44 cellular contexts compared by ENCODE assay signal in genomic region chr12:55330446-55330845, GRCh38. TPM values are rescaled to one million over a fixed set of nuclear protein-coding genes. Genes with fewer than 3 reads are reported as not detected.
"Had no signal": no experiment of that assay in that cellular context is flagged by ENCODE, and none has a peak within 500 bp of the region (broad histone marks: within the 10 kb centered on the region; RNA-seq: fewer than 3 reads in every experiment).

TSS of gene OR6C3 (plus strand) at chr12:55330746. CDS start at chr12:55331701, 955 bp downstream.

- H3K27me3 Mint-ChIP-seq: activated naive CD4-positive, alpha-beta T cell treated with anti-CD3 and anti-CD28 coated beads, Interleukin-2, amount 10 ng/mL, durations not matched to agents 7 days and 5 days had no signal

- H3K27ac ChIP-seq: adrenal gland, ascending aorta, body of pancreas, brain microvascular endothelial cell, breast epithelium, cardiac muscle cell had no signal

- DNase-seq: activated effector memory CD4-positive, alpha-beta T cell treated with anti-CD3 and anti-CD28 coated beads, Interleukin-2, amount 50 U/mL, for 16 hours; activated effector memory CD4-positive, alpha-beta T cell treated with Interleukin-2 at 50 U/mL for 16 hours; activated gamma-delta T cell; activated gamma-delta T cell treated with Interleukin-2 at 50 U/mL for 16 hours; activated naive CD4-positive, alpha-beta T cell; activated naive CD4-positive, alpha-beta T cell treated with anti-CD3 and anti-CD28 coated beads for 36 hours; activated naive CD4-positive, alpha-beta T cell treated with anti-CD3 and anti-CD28 coated beads, Interleukin-2, amount 10 ng/mL, durations not matched to agents 7 days and 5 days; activated naive CD4-positive, alpha-beta T cell treated with anti-CD3 and anti-CD28 coated beads, Interleukin-2, amount 50 U/mL, for 16 hours; activated naive CD4-positive, alpha-beta T cell treated with Interleukin-2 at 50 U/mL for 16 hours; activated naive CD8-positive, alpha-beta T cell treated with anti-CD3 and anti-CD28 coated beads for 36 hours; activated naive CD8-positive, alpha-beta T cell treated with anti-CD3 and anti-CD28 coated beads, Interleukin-2, amount 10 ng/mL, durations not matched to agents 7 days and 5 days; activated naive CD8-positive, alpha-beta T cell treated with anti-CD3 and anti-CD28 coated beads, Interleukin-2, amount 50 U/mL, for 24 hours; activated T-cell treated with anti-CD3 and anti-CD28 coated beads, Interleukin-2, amount 50 U/mL, for 1 hour; activated T-cell treated with anti-CD3 and anti-CD28 coated beads, Interleukin-2, amount 50 U/mL, for 24 hours; activated T-cell treated with anti-CD3 and anti-CD28 coated beads, Interleukin-2, amount 50 U/mL, for 4 hours; activated T-cell treated with anti-CD3 and anti-CD28 coated beads, Interleukin-2, amount 50 U/mL, for 48 hours; activated T-cell treated with anti-CD3 and anti-CD28 coated beads, Interleukin-2, amount 50 U/mL, for 72 hours; adrenal gland; amniotic stem cell; amygdala; anterior cingulate cortex; aorta; body of pancreas; brain microvascular endothelial cell; caudate nucleus; central memory CD4-positive, alpha-beta T cell; cerebellar nuclear complex had no signal

- H3K27me3 ChIP-seq: adrenal gland, ascending aorta, body of pancreas, brain microvascular endothelial cell, breast epithelium, cardiac muscle cell had no signal

- H3K4me1 ChIP-seq: adrenal gland, ascending aorta, body of pancreas, breast epithelium had no signal

- H3K4me3 Mint-ChIP-seq: activated naive CD4-positive, alpha-beta T cell treated with anti-CD3 and anti-CD28 coated beads for 36 hours; activated naive CD4-positive, alpha-beta T cell treated with anti-CD3 and anti-CD28 coated beads, Interleukin-2, amount 10 ng/mL, durations not matched to agents 7 days and 5 days; activated naive CD4-positive, alpha-beta T cell treated with anti-CD3 and anti-CD28 coated beads, Interleukin-2, amount 50 U/mL, for 24 hours; activated naive CD8-positive, alpha-beta T cell; activated naive CD8-positive, alpha-beta T cell treated with anti-CD3 and anti-CD28 coated beads for 36 hours; activated naive CD8-positive, alpha-beta T cell treated with anti-CD3 and anti-CD28 coated beads, Interleukin-2, amount 10 ng/mL, durations not matched to agents 7 days and 5 days; activated naive CD8-positive, alpha-beta T cell treated with anti-CD3 and anti-CD28 coated beads, Interleukin-2, amount 50 U/mL, for 24 hours; activated T-cell treated with anti-CD3 and anti-CD28 coated beads, Interleukin-2, amount 50 U/mL, for 24 hours; activated T-cell treated with anti-CD3 and anti-CD28 coated beads, Interleukin-2, amount 50 U/mL, for 4 hours; activated T-cell treated with anti-CD3 and anti-CD28 coated beads, Interleukin-2, amount 50 U/mL, for 72 hours; activated T-helper 1 cell treated with anti-CD3 and anti-CD28 coated beads, Interleukin-12 subunit alpha, Interleukin-12 subunit beta, Interleukin-2, Interleukin-4 antibody, amounts not matched to agents 30 ng/mL and 10 ng/mL and 1 ng/mL, durations not matched to agents 14 hours and 24 hours and 36 hours; activated T-helper 17 cell treated with anti-CD3 and anti-CD28 coated beads, Interleukin-2, amount 50 U/mL, for 72 hours; brain; central memory CD8-positive, alpha-beta T cell had no signal

- H3K4me1 Mint-ChIP-seq: activated naive CD4-positive, alpha-beta T cell treated with anti-CD3 and anti-CD28 coated beads, Interleukin-2, amount 10 ng/mL, durations not matched to agents 7 days and 5 days; activated naive CD4-positive, alpha-beta T cell treated with anti-CD3 and anti-CD28 coated beads, Interleukin-2, amount 50 U/mL, for 24 hours; activated naive CD8-positive, alpha-beta T cell treated with anti-CD3 and anti-CD28 coated beads for 36 hours; activated naive CD8-positive, alpha-beta T cell treated with anti-CD3 and anti-CD28 coated beads, Interleukin-2, amount 10 ng/mL, durations not matched to agents 7 days and 5 days; activated naive CD8-positive, alpha-beta T cell treated with anti-CD3 and anti-CD28 coated beads, Interleukin-2, amount 50 U/mL, for 24 hours; activated T-helper 17 cell treated with anti-CD3 and anti-CD28 coated beads, Interleukin-2, amount 50 U/mL, for 72 hours; brain; central memory CD8-positive, alpha-beta T cell had no signal

- H3K36me3 Mint-ChIP-seq: activated naive CD4-positive, alpha-beta T cell treated with anti-CD3 and anti-CD28 coated beads, Interleukin-2, amount 10 ng/mL, durations not matched to agents 7 days and 5 days; activated naive CD4-positive, alpha-beta T cell treated with anti-CD3 and anti-CD28 coated beads, Interleukin-2, amount 50 U/mL, for 24 hours; activated naive CD4-positive, alpha-beta T cell treated with anti-CD3 and anti-CD28 coated beads, Interleukin-2, amount 50 U/mL, for 72 hours; activated naive CD8-positive, alpha-beta T cell; activated naive CD8-positive, alpha-beta T cell treated with anti-CD3 and anti-CD28 coated beads for 36 hours; activated naive CD8-positive, alpha-beta T cell treated with anti-CD3 and anti-CD28 coated beads, Interleukin-2, amount 10 ng/mL, durations not matched to agents 7 days and 5 days; brain had no signal

- H3K27ac Mint-ChIP-seq: activated naive CD4-positive, alpha-beta T cell treated with anti-CD3 and anti-CD28 coated beads for 36 hours; activated naive CD4-positive, alpha-beta T cell treated with anti-CD3 and anti-CD28 coated beads, Interleukin-2, amount 10 ng/mL, durations not matched to agents 7 days and 5 days; activated naive CD4-positive, alpha-beta T cell treated with anti-CD3 and anti-CD28 coated beads, Interleukin-2, amount 50 U/mL, for 24 hours; activated naive CD4-positive, alpha-beta T cell treated with anti-CD3 and anti-CD28 coated beads, Interleukin-2, amount 50 U/mL, for 72 hours; activated naive CD8-positive, alpha-beta T cell; activated naive CD8-positive, alpha-beta T cell treated with anti-CD3 and anti-CD28 coated beads for 36 hours; activated naive CD8-positive, alpha-beta T cell treated with anti-CD3 and anti-CD28 coated beads, Interleukin-2, amount 10 ng/mL, durations not matched to agents 7 days and 5 days; activated naive CD8-positive, alpha-beta T cell treated with anti-CD3 and anti-CD28 coated beads, Interleukin-2, amount 50 U/mL, for 24 hours; activated T-cell treated with anti-CD3 and anti-CD28 coated beads, Interleukin-2, amount 50 U/mL, for 24 hours; activated T-cell treated with anti-CD3 and anti-CD28 coated beads, Interleukin-2, amount 50 U/mL, for 72 hours; activated T-helper 1 cell treated with anti-CD3 and anti-CD28 coated beads, Interleukin-12 subunit alpha, Interleukin-12 subunit beta, Interleukin-2, Interleukin-4 antibody, amounts not matched to agents 30 ng/mL and 10 ng/mL and 1 ng/mL, durations not matched to agents 14 hours and 24 hours and 36 hours; activated T-helper 17 cell treated with anti-CD3 and anti-CD28 coated beads, Interleukin-2, amount 50 U/mL, for 72 hours; activated T-helper 2 cell treated with anti-CD3 and anti-CD28 coated beads, Interferon-gamma antibody, Interleukin-2, Interleukin-4, amounts not matched to agents 10 μg/mL and 5 μg/mL and 100 μg/mL, durations not matched to agents 14 hours and 24 hours and 36 hours had no signal

- H3K4me3 ChIP-seq: adrenal gland, ascending aorta, body of pancreas, breast epithelium, cardiac muscle cell had no signal

- H3K9me3 ChIP-seq: adrenal gland, ascending aorta, body of pancreas, breast epithelium had no signal

- H3K9me3 Mint-ChIP-seq: activated naive CD4-positive, alpha-beta T cell treated with anti-CD3 and anti-CD28 coated beads for 36 hours; activated naive CD4-positive, alpha-beta T cell treated with anti-CD3 and anti-CD28 coated beads, Interleukin-2, amount 10 ng/mL, durations not matched to agents 7 days and 5 days; activated naive CD4-positive, alpha-beta T cell treated with anti-CD3 and anti-CD28 coated beads, Interleukin-2, amount 50 U/mL, for 24 hours; activated naive CD8-positive, alpha-beta T cell treated with anti-CD3 and anti-CD28 coated beads for 36 hours; activated naive CD8-positive, alpha-beta T cell treated with anti-CD3 and anti-CD28 coated beads, Interleukin-2, amount 10 ng/mL, durations not matched to agents 7 days and 5 days; activated naive CD8-positive, alpha-beta T cell treated with anti-CD3 and anti-CD28 coated beads, Interleukin-2, amount 50 U/mL, for 24 hours; activated T-cell treated with anti-CD3 and anti-CD28 coated beads, Interleukin-2, amount 50 U/mL, for 24 hours; activated T-cell treated with anti-CD3 and anti-CD28 coated beads, Interleukin-2, amount 50 U/mL, for 72 hours; activated T-helper 1 cell treated with anti-CD3 and anti-CD28 coated beads, Interleukin-12 subunit alpha, Interleukin-12 subunit beta, Interleukin-2, Interleukin-4 antibody, amounts not matched to agents 30 ng/mL and 10 ng/mL and 1 ng/mL, durations not matched to agents 14 hours and 24 hours and 36 hours; activated T-helper 17 cell treated with anti-CD3 and anti-CD28 coated beads, Interleukin-2, amount 50 U/mL, for 72 hours; activated T-helper 2 cell treated with anti-CD3 and anti-CD28 coated beads, Interferon-gamma antibody, Interleukin-2, Interleukin-4, amounts not matched to agents 10 μg/mL and 5 μg/mL and 100 μg/mL, durations not matched to agents 14 hours and 24 hours and 36 hours; brain; central memory CD8-positive, alpha-beta T cell had no signal

- H3K36me3 ChIP-seq: adrenal gland, ascending aorta, brain microvascular endothelial cell, breast epithelium, cardiac muscle cell had no signal

- ATAC-seq: activated naive CD4-positive, alpha-beta T cell treated with anti-CD3 and anti-CD28 coated beads, Interleukin-2, amount 50 U/mL, for 72 hours; activated naive CD8-positive, alpha-beta T cell treated with anti-CD3 and anti-CD28 coated beads, Interleukin-2, amount 50 U/mL, for 24 hours; activated T-cell treated with anti-CD3 and anti-CD28 coated beads, Interleukin-2, amount 50 U/mL, for 4 hours; activated T-cell treated with anti-CD3 and anti-CD28 coated beads, Interleukin-2, amount 50 U/mL, for 72 hours; activated T-helper 17 cell treated with anti-CD3 and anti-CD28 coated beads, Interleukin-2, amount 50 U/mL, for 72 hours; body of pancreas had no signal

RNA-seq across cellular contexts. Expression of gene OR6C3, which starts in this region (rescaled TPM):
- total RNA-seq: activated naive CD4-positive, alpha-beta T cell treated with anti-CD3 and anti-CD28 coated beads for 36 hours; activated naive CD4-positive, alpha-beta T cell treated with anti-CD3 and anti-CD28 coated beads, Interleukin-2, amount 50 U/mL, for 72 hours; activated naive CD8-positive, alpha-beta T cell treated with anti-CD3 and anti-CD28 coated beads for 36 hours; activated naive CD8-positive, alpha-beta T cell treated with anti-CD3 and anti-CD28 coated beads, Interleukin-2, amount 10 ng/mL, durations not matched to agents 7 days and 5 days; activated T-cell treated with anti-CD3 and anti-CD28 coated beads, Interleukin-2, amount 50 U/mL, for 4 hours; activated T-cell treated with anti-CD3 and anti-CD28 coated beads, Interleukin-2, amount 50 U/mL, for 72 hours; activated T-helper 1 cell treated with anti-CD3 and anti-CD28 coated beads, Interleukin-12 subunit alpha, Interleukin-12 subunit beta, Interleukin-2, Interleukin-4 antibody, amounts not matched to agents 30 ng/mL and 10 ng/mL and 1 ng/mL, durations not matched to agents 14 hours and 24 hours and 36 hours; activated T-helper 17 cell treated with anti-CD3 and anti-CD28 coated beads, Interleukin-2, amount 50 U/mL, for 72 hours; activated T-helper 2 cell treated with anti-CD3 and anti-CD28 coated beads, Interferon-gamma antibody, Interleukin-2, Interleukin-4, amounts not matched to agents 10 μg/mL and 5 μg/mL and 100 μg/mL, durations not matched to agents 14 hours and 24 hours and 36 hours; adrenal gland; aorta; ascending aorta; astrocyte; body of pancreas; breast epithelium; bronchial epithelial cell; cardiac muscle cell; cardiac septum; cerebellum; chondrocyte had no signal
- polyA plus RNA-seq: adipose tissue, adrenal gland, aorta, cardiac muscle cell had no signal
